Comparison of ENCODE assay signal across 30 cellular contexts in the genomic region with DNA sequence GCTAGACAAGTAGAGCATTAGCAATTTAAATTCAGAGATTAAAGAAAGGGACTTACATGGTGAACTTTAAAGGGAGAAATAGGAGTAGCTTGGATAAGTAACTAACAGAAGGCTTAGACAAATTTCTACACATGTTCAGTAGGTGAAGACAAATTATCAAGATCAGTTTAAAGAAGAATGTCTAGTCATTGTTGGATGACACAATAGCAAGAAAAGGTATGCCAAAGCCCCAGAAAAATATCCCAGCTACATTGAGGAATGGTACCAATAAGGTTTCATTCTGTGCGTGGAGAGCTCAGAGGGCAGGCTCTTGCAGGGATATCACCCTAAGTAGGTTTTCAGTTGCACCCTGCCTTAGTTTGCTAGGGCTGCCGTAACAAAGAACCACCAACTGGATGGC.
"Had no signal": no experiment of that assay in that cellular context is flagged by ENCODE, and none has a peak within 500 bp of the region (broad histone marks: within the 10 kb centered on the region; RNA-seq: fewer than 3 reads in every experiment).

No MANE protein-coding gene starts in this region.

- H3K9me3 Mint-ChIP-seq: activated B cell treated with CpG ODN at 0.5 μM for 24 hours; activated CD4-positive, alpha-beta T cell treated with anti-CD3 and anti-CD28 coated beads, Interleukin-2, amount 10 ng/mL, durations not matched to agents 24 days and 14 days; activated naive CD4-positive, alpha-beta T cell treated with anti-CD3 and anti-CD28 coated beads, Interleukin-2, amount 50 U/mL, for 72 hours; activated naive CD8-positive, alpha-beta T cell treated with anti-CD3 and anti-CD28 coated beads, Interleukin-2, amount 50 U/mL, for 24 hours; activated T-cell treated with anti-CD3 and anti-CD28 coated beads, Interleukin-2, amount 50 U/mL, for 24 hours; activated T-helper 1 cell treated with anti-CD3 and anti-CD28 coated beads, Interleukin-12 subunit alpha, Interleukin-12 subunit beta, Interleukin-2, Interleukin-4 antibody, amounts not matched to agents 30 ng/mL and 10 ng/mL and 1 ng/mL, durations not matched to agents 14 hours and 24 hours and 36 hours; central memory CD8-positive, alpha-beta T cell; T-helper 1 cell treated with Interleukin-12 subunit alpha and Interleukin-12 subunit beta and Interleukin-4 antibody, amounts not matched to agents 30 μg/mL and 1 μg/mL, for 36 hours had no signal

- H3K4me3 ChIP-seq: ascending aorta, body of pancreas, Peyer's patch, SJCRH30 had no signal

- DNase-seq: activated B cell treated with CpG ODN at 0.5 μM for 24 hours; activated CD4-positive, alpha-beta T cell treated with anti-CD3 and anti-CD28 coated beads for 1 hour; activated CD4-positive, alpha-beta T cell treated with anti-CD3 and anti-CD28 coated beads, Interleukin-2, amount 10 ng/mL, durations not matched to agents 24 days and 14 days; activated CD4-positive, alpha-beta T cell treated with anti-CD3 and anti-CD28 coated beads, Interleukin-2, amount 50 U/mL, for 48 hours; activated CD8-positive, alpha-beta memory T cell treated with anti-CD3 and anti-CD28 coated beads, Interleukin-2, amount 10 ng/mL, durations not matched to agents 7 days and 5 days; activated effector memory CD4-positive, alpha-beta T cell treated with Interleukin-2 at 50 U/mL for 16 hours; activated naive CD4-positive, alpha-beta T cell; activated naive CD8-positive, alpha-beta T cell treated with anti-CD3 and anti-CD28 coated beads, Interleukin-2, amount 50 U/mL, for 24 hours; activated T-cell treated with anti-CD3 and anti-CD28 coated beads, Interleukin-2, amount 50 U/mL, for 24 hours; amniotic stem cell; body of pancreas; KG1; MV-4-11; NCI-H1092 treated with DMSO at 0.1 percent for 48 hours; NCI-H1436; NCI-H1694 treated with DMSO at 0.1 percent for 48 hours; NCI-H2081 treated with DMSO at 0.1 percent for 48 hours; NCI-H446; NCI-H524; Peyer's patch; Right ventricle myocardium superior; SJCRH30; SW 1271; T-helper 9 cell had no signal

- H3K36me3 ChIP-seq: ascending aorta, Peyer's patch, SJCRH30 had no signal

- H3K9me3 ChIP-seq: ascending aorta, body of pancreas, Peyer's patch, SJCRH30 had no signal

- H3K27ac Mint-ChIP-seq: activated B cell treated with CpG ODN at 0.5 μM for 24 hours; activated CD4-positive, alpha-beta T cell treated with anti-CD3 and anti-CD28 coated beads, Interleukin-2, amount 10 ng/mL, durations not matched to agents 24 days and 14 days; activated CD8-positive, alpha-beta memory T cell treated with anti-CD3 and anti-CD28 coated beads, Interleukin-2, amount 10 ng/mL, durations not matched to agents 7 days and 5 days; activated naive CD4-positive, alpha-beta T cell treated with anti-CD3 and anti-CD28 coated beads, Interleukin-2, amount 50 U/mL, for 72 hours; activated naive CD8-positive, alpha-beta T cell treated with anti-CD3 and anti-CD28 coated beads, Interleukin-2, amount 50 U/mL, for 24 hours; activated T-cell treated with anti-CD3 and anti-CD28 coated beads, Interleukin-2, amount 50 U/mL, for 24 hours; activated T-helper 1 cell treated with anti-CD3 and anti-CD28 coated beads, Interleukin-12 subunit alpha, Interleukin-12 subunit beta, Interleukin-2, Interleukin-4 antibody, amounts not matched to agents 30 ng/mL and 10 ng/mL and 1 ng/mL, durations not matched to agents 14 hours and 24 hours and 36 hours; T-helper 1 cell treated with Interleukin-12 subunit alpha and Interleukin-12 subunit beta and Interleukin-4 antibody, amounts not matched to agents 30 μg/mL and 1 μg/mL, for 36 hours had no signal

- H3K27me3 Mint-ChIP-seq: activated B cell treated with CpG ODN at 0.5 μM for 24 hours; activated CD4-positive, alpha-beta T cell treated with anti-CD3 and anti-CD28 coated beads, Interleukin-2, amount 10 ng/mL, durations not matched to agents 24 days and 14 days; activated CD8-positive, alpha-beta memory T cell treated with anti-CD3 and anti-CD28 coated beads, Interleukin-2, amount 10 ng/mL, durations not matched to agents 7 days and 5 days; activated naive CD8-positive, alpha-beta T cell treated with anti-CD3 and anti-CD28 coated beads, Interleukin-2, amount 50 U/mL, for 24 hours; activated T-cell treated with anti-CD3 and anti-CD28 coated beads, Interleukin-2, amount 50 U/mL, for 24 hours; central memory CD8-positive, alpha-beta T cell had no signal

- H3K4me3 Mint-ChIP-seq: activated B cell treated with CpG ODN at 0.5 μM for 24 hours; activated CD4-positive, alpha-beta T cell treated with anti-CD3 and anti-CD28 coated beads, Interleukin-2, amount 10 ng/mL, durations not matched to agents 24 days and 14 days; activated CD8-positive, alpha-beta memory T cell treated with anti-CD3 and anti-CD28 coated beads, Interleukin-2, amount 10 ng/mL, durations not matched to agents 7 days and 5 days; activated naive CD8-positive, alpha-beta T cell treated with anti-CD3 and anti-CD28 coated beads, Interleukin-2, amount 50 U/mL, for 24 hours; activated T-cell treated with anti-CD3 and anti-CD28 coated beads, Interleukin-2, amount 50 U/mL, for 24 hours; activated T-helper 1 cell treated with anti-CD3 and anti-CD28 coated beads, Interleukin-12 subunit alpha, Interleukin-12 subunit beta, Interleukin-2, Interleukin-4 antibody, amounts not matched to agents 30 ng/mL and 10 ng/mL and 1 ng/mL, durations not matched to agents 14 hours and 24 hours and 36 hours; central memory CD8-positive, alpha-beta T cell; T-helper 1 cell treated with Interleukin-12 subunit alpha and Interleukin-12 subunit beta and Interleukin-4 antibody, amounts not matched to agents 30 μg/mL and 1 μg/mL, for 36 hours had no signal

- H3K27ac ChIP-seq: ascending aorta, body of pancreas, Peyer's patch, RWPE1, SJCRH30 had no signal
